In the genomic region with DNA sequence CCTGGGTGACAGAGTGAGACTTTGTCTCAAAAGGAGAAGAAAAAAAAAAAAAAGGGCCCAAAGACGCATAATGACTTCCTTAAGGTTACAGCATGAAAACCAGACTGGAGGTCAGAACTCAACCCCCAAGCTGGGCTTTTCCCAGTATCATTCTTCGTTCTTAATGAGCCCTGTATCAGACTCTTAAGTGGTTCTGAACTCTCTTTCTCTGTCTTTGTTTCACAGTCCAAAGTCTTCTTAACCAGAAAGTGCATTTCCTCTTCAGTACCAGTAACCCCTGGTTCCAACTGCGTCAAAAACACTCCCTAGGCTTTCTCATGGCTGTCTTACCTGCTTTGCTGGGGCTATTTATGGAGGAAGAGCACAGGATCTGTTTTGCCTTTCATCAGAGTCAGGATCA, we compare ENCODE assay signal across 1 cellular context.
TF ChIP-seq lines count a peak whose summit lies in the region.

No MANE protein-coding gene starts in this region.

TF ChIP-seq in GM23338, 12 proteins besides CTCF, POLR2A, EP300 and RAD21 (continued from another document):
- TF ChIP-seq, protein P1, sequence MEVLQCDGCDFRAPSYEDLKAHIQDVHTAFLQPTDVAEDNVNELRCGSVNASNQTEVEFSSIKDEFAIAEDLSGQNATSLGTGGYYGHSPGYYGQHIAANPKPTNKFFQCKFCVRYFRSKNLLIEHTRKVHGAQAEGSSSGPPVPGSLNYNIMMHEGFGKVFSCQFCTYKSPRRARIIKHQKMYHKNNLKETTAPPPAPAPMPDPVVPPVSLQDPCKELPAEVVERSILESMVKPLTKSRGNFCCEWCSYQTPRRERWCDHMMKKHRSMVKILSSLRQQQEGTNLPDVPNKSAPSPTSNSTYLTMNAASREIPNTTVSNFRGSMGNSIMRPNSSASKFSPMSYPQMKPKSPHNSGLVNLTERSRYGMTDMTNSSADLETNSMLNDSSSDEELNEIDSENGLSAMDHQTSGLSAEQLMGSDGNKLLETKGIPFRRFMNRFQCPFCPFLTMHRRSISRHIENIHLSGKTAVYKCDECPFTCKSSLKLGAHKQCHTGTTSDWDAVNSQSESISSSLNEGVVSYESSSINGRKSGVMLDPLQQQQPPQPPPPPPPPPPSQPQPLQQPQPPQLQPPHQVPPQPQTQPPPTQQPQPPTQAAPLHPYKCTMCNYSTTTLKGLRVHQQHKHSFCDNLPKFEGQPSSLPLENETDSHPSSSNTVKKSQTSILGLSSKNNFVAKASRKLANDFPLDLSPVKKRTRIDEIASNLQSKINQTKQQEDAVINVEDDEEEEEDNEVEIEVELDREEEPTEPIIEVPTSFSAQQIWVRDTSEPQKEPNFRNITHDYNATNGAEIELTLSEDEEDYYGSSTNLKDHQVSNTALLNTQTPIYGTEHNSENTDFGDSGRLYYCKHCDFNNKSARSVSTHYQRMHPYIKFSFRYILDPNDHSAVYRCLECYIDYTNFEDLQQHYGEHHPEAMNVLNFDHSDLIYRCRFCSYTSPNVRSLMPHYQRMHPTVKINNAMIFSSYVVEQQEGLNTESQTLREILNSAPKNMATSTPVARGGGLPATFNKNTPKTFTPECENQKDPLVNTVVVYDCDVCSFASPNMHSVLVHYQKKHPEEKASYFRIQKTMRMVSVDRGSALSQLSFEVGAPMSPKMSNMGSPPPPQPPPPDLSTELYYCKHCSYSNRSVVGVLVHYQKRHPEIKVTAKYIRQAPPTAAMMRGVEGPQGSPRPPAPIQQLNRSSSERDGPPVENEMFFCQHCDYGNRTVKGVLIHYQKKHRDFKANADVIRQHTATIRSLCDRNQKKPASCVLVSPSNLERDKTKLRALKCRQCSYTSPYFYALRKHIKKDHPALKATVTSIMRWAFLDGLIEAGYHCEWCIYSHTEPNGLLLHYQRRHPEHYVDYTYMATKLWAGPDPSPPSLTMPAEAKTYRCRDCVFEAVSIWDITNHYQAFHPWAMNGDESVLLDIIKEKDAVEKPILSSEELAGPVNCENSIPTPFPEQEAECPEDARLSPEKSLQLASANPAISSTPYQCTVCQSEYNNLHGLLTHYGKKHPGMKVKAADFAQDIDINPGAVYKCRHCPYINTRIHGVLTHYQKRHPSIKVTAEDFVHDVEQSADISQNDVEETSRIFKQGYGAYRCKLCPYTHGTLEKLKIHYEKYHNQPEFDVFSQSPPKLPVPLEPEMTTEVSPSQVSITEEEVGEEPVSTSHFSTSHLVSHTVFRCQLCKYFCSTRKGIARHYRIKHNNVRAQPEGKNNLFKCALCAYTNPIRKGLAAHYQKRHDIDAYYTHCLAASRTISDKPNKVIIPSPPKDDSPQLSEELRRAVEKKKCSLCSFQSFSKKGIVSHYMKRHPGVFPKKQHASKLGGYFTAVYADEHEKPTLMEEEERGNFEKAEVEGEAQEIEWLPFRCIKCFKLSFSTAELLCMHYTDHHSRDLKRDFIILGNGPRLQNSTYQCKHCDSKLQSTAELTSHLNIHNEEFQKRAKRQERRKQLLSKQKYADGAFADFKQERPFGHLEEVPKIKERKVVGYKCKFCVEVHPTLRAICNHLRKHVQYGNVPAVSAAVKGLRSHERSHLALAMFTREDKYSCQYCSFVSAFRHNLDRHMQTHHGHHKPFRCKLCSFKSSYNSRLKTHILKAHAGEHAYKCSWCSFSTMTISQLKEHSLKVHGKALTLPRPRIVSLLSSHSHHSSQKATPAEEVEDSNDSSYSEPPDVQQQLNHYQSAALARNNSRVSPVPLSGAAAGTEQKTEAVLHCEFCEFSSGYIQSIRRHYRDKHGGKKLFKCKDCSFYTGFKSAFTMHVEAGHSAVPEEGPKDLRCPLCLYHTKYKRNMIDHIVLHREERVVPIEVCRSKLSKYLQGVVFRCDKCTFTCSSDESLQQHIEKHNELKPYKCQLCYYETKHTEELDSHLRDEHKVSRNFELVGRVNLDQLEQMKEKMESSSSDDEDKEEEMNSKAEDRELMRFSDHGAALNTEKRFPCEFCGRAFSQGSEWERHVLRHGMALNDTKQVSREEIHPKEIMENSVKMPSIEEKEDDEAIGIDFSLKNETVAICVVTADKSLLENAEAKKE (CRISPR knock-in tag; IDR thresholded peaks at IDR 0.05) = no peak
